ENCODE assay signal across 1 cellular context in genomic region chr7:79709574-79710409, GRCh38.
TF ChIP-seq lines count a peak whose summit lies in the region.

No MANE protein-coding gene starts in this region.

TF ChIP-seq in HEK293, 187 proteins besides CTCF, POLR2A, EP300 and RAD21 (continued from another document and continues in another):
- no peak for TF ChIP-seq ZBTB11 (tag by site-specific recombination; conservative IDR thresholded peaks at IDR 0.05; ENCODE audit: low read depth)
- no peak for TF ChIP-seq ZNF610 (tag by site-specific recombination; IDR thresholded peaks at IDR 0.05; ENCODE audit: borderline replicate concordance)
- peak; percentile 55 for TF ChIP-seq ZIC2 (tag by site-specific recombination; IDR thresholded peaks at IDR 0.05)
- TF ChIP-seq ZBTB17 (tag by site-specific recombination; IDR thresholded peaks at IDR 0.05): peak; percentile 66
- TF ChIP-seq ZNF350 (tag by site-specific recombination; IDR thresholded peaks at IDR 0.05): peak; percentile 65; the same call in 1 of the 2 replicates
- TF ChIP-seq SP7 (tag by site-specific recombination; IDR thresholded peaks at IDR 0.05): peak; percentile 60
- TF ChIP-seq ZNF26 (tag by site-specific recombination; IDR thresholded peaks at IDR 0.05): no peak
- TF ChIP-seq PRDM4 (tag by site-specific recombination; IDR thresholded peaks at IDR 0.05): 0 out of 2 replicates have a peak, but pooled peaks have one; percentile 25
- no peak for TF ChIP-seq ZSCAN23 (tag by site-specific recombination; IDR thresholded peaks at IDR 0.05)
- TF ChIP-seq ZFP3 (tag by site-specific recombination; IDR thresholded peaks at IDR 0.05; ENCODE audit: low read depth): no peak
- no peak for TF ChIP-seq GLIS1 (tag by site-specific recombination; IDR thresholded peaks at IDR 0.05)
- TF ChIP-seq ZNF433 (tag by site-specific recombination; IDR thresholded peaks at IDR 0.05; ENCODE audit: low read depth): no peak
- TF ChIP-seq SP2 (tag by site-specific recombination; IDR thresholded peaks at IDR 0.05): no peak
- TF ChIP-seq ZNF2 (tag by site-specific recombination; IDR thresholded peaks at IDR 0.05): no peak
- TF ChIP-seq ZBTB8A (tag by site-specific recombination; IDR thresholded peaks at IDR 0.05): no peak
- TF ChIP-seq MZF1 (tag by site-specific recombination; IDR thresholded peaks at IDR 0.05; ENCODE audit: borderline replicate concordance): peak; percentile 40; the same call in 1 of the 2 replicates
- TF ChIP-seq ZNF585B (tag by site-specific recombination; IDR thresholded peaks at IDR 0.05): no peak
- TF ChIP-seq ZNF416 (tag by site-specific recombination; IDR thresholded peaks at IDR 0.05): no peak
- peak; percentile 79 for TF ChIP-seq ZNF629 (tag by site-specific recombination; IDR thresholded peaks at IDR 0.05)
- no peak for TF ChIP-seq ZNF692 (tag by site-specific recombination; IDR thresholded peaks at IDR 0.05)
- TF ChIP-seq ZNF521 (tag by site-specific recombination; IDR thresholded peaks at IDR 0.05): no peak
- peak; percentile 69 for TF ChIP-seq OSR2 (tag by site-specific recombination; IDR thresholded peaks at IDR 0.05)
- TF ChIP-seq ZNF148 (tag by site-specific recombination; IDR thresholded peaks at IDR 0.05; ENCODE audit: borderline replicate concordance): no peak
- peak; percentile 8; the same call in 1 of the 2 replicates for TF ChIP-seq ATF2 (tag by site-specific recombination; IDR thresholded peaks at IDR 0.05; ENCODE audit: low read depth)
- no peak for TF ChIP-seq KLF9 (tag by site-specific recombination; IDR thresholded peaks at IDR 0.05; ENCODE audit: low read depth)
- TF ChIP-seq ZNF76 (tag by site-specific recombination; IDR thresholded peaks at IDR 0.05; ENCODE audit: borderline replicate concordance, low read depth): 0 out of 2 replicates have a peak, but pooled peaks have one; percentile 22
- TF ChIP-seq ZNF366 (tag by site-specific recombination; conservative IDR thresholded peaks at IDR 0.05): no peak
- peak; percentile 73 for TF ChIP-seq PRDM6 (tag by site-specific recombination; IDR thresholded peaks at IDR 0.05)
- peak; percentile 42 for TF ChIP-seq SETDB1 (IDR thresholded peaks at IDR 0.05; ENCODE audit: insufficient read length, low read length)
- peak; percentile 96 for TF ChIP-seq FEZF1 (tag by site-specific recombination; IDR thresholded peaks at IDR 0.05)
- TF ChIP-seq ZNF48 (tag by site-specific recombination; IDR thresholded peaks at IDR 0.05): no peak
- TF ChIP-seq ZSCAN4 (tag by site-specific recombination; IDR thresholded peaks at IDR 0.05): no peak
- no peak for TF ChIP-seq SCRT1 (tag by site-specific recombination; IDR thresholded peaks at IDR 0.05; ENCODE audit: borderline replicate concordance)
- TF ChIP-seq WT1 (tag by site-specific recombination; IDR thresholded peaks at IDR 0.05): no peak
- TF ChIP-seq ZNF394 (tag by site-specific recombination; IDR thresholded peaks at IDR 0.05; ENCODE audit: borderline replicate concordance): peak; percentile 28; the same call in 1 of the 2 replicates
- no peak for TF ChIP-seq ZNF423 (tag by site-specific recombination; IDR thresholded peaks at IDR 0.05)
- TF ChIP-seq ZNF776 (tag by site-specific recombination; IDR thresholded peaks at IDR 0.05; ENCODE audit: borderline replicate concordance): no peak
- TF ChIP-seq HOXA7 (CRISPR knock-in tag; IDR thresholded peaks at IDR 0.05; ENCODE audit: borderline replicate concordance): no peak
- no peak for TF ChIP-seq ZNF140 (tag by site-specific recombination; IDR thresholded peaks at IDR 0.05)
- no peak for TF ChIP-seq ZNF514 (tag by site-specific recombination; IDR thresholded peaks at IDR 0.05)
- TF ChIP-seq ZNF670 (tag by site-specific recombination; IDR thresholded peaks at IDR 0.05; ENCODE audit: low read depth): no peak
- TF ChIP-seq AEBP2 (tag by site-specific recombination; IDR thresholded peaks at IDR 0.05; ENCODE audit: borderline replicate concordance): no peak
- no peak for TF ChIP-seq ZNF19 (tag by site-specific recombination; IDR thresholded peaks at IDR 0.05; ENCODE audit: low read depth)
- no peak for TF ChIP-seq ZFP69B (tag by site-specific recombination; IDR thresholded peaks at IDR 0.05)
- TF ChIP-seq GLI2 (tag by site-specific recombination; IDR thresholded peaks at IDR 0.05; ENCODE audit: borderline replicate concordance, low read depth): no peak
- no peak for TF ChIP-seq ZNF596 (tag by site-specific recombination; IDR thresholded peaks at IDR 0.05)
- no peak for TF ChIP-seq ZNF548 (tag by site-specific recombination; IDR thresholded peaks at IDR 0.05)
- TF ChIP-seq ZNF302 (tag by site-specific recombination; IDR thresholded peaks at IDR 0.05; ENCODE audit: low read depth): no peak
- no peak for TF ChIP-seq BCL11A (tag by site-specific recombination; IDR thresholded peaks at IDR 0.05; ENCODE audit: low read depth)
- 0 out of 2 replicates have a peak, but pooled peaks have one; percentile 33 for TF ChIP-seq GFI1B (tag by site-specific recombination; IDR thresholded peaks at IDR 0.05)
- no peak for TF ChIP-seq ZNF768 (tag by site-specific recombination; IDR thresholded peaks at IDR 0.05)
- TF ChIP-seq ZNF549 (tag by site-specific recombination; IDR thresholded peaks at IDR 0.05): no peak
